In the genomic region with DNA sequence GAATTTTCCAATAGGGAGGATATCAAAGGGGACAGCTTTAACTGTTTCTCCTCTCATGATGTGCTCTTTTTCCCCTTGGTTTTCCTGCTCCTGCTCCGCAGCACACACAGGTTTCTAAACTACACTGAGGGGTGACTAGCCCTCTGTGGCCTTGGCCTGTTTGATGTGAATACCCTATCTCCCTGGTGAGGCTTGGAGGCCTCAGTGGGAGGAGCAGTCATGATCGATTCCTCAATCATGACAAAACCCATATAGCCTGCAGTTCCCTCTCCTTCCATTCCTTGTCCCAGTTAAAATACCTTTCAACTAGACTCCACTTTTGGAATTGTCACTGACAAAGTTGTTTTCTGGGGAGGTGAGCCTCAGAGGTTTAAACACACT, we compare ENCODE assay signal across 1 cellular context.
TF ChIP-seq lines count a peak whose summit lies in the region.

No MANE protein-coding gene starts in this region.

TF ChIP-seq in HepG2, 621 proteins besides CTCF, POLR2A, EP300 and RAD21 (continued from another document and continues in another):
- TF ChIP-seq, protein P1, sequence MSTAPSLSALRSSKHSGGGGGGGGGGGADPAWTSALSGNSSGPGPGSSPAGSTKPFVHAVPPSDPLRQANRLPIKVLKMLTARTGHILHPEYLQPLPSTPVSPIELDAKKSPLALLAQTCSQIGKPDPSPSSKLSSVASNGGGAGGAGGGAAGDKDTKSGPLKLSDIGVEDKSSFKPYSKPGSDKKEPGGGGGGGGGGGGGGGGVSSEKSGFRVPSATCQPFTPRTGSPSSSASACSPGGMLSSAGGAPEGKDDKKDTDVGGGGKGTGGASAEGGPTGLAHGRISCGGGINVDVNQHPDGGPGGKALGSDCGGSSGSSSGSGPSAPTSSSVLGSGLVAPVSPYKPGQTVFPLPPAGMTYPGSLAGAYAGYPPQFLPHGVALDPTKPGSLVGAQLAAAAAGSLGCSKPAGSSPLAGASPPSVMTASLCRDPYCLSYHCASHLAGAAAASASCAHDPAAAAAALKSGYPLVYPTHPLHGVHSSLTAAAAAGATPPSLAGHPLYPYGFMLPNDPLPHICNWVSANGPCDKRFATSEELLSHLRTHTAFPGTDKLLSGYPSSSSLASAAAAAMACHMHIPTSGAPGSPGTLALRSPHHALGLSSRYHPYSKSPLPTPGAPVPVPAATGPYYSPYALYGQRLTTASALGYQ (CRISPR knock-in tag; IDR thresholded peaks at IDR 0.05): peak; percentile 35; the same call in 1 of the 2 replicates
- TF ChIP-seq MED8 (CRISPR knock-in tag; IDR thresholded peaks at IDR 0.05; ENCODE audit: insufficient replicate concordance) (peak; percentile 31), CREM (IDR thresholded peaks at IDR 0.05) (peak; percentile 52; the same call in 1 of the 2 replicates), CREM (CRISPR knock-in tag; IDR thresholded peaks at IDR 0.05) (no peak), PHF21A (CRISPR knock-in tag; IDR thresholded peaks at IDR 0.05) (peak; percentile 61; the same call in 1 of the 2 replicates), PHF8 (CRISPR knock-in tag; IDR thresholded peaks at IDR 0.05) (peak; percentile 30; the same call in 1 of the 2 replicates), EZH2 (conservative IDR thresholded peaks at IDR 0.05; ENCODE audit: low read depth, low read length) (no peak), HNRNPH1 (optimal IDR thresholded peaks at IDR 0.05; ENCODE audit: low read depth, low read length) (no peak), ZNF331 (CRISPR knock-in tag; IDR thresholded peaks at IDR 0.05) (peak; percentile 40; the same call in 1 of the 2 replicates), CENPX (CRISPR knock-in tag; IDR thresholded peaks at IDR 0.05) (no peak), MAFF (IDR thresholded peaks at IDR 0.05; ENCODE audit: low read depth, low read length) (no peak), ZNF629 (CRISPR knock-in tag; conservative IDR thresholded peaks at IDR 0.05) (no peak), ZNF644 (CRISPR knock-in tag; IDR thresholded peaks at IDR 0.05; ENCODE audit: low read depth) (0 out of 2 replicates have a peak, but pooled peaks have one; percentile 49), KDM5B (CRISPR knock-in tag; IDR thresholded peaks at IDR 0.05; ENCODE audit: borderline replicate concordance) (0 out of 2 replicates have a peak, but pooled peaks have one; percentile 23), TBX2 (CRISPR knock-in tag; IDR thresholded peaks at IDR 0.05; ENCODE audit: borderline replicate concordance) (0 out of 2 replicates have a peak, but pooled peaks have one; percentile 33), MEIS2 (CRISPR knock-in tag; IDR thresholded peaks at IDR 0.05) (peak; percentile 16; the same call in 1 of the 2 replicates), ZC3H4 (CRISPR knock-in tag; IDR thresholded peaks at IDR 0.05; ENCODE audit: borderline replicate concordance) (no peak), FOSL2 (CRISPR knock-in tag; IDR thresholded peaks at IDR 0.05) (peak; percentile 60), ZNF766 (CRISPR knock-in tag; IDR thresholded peaks at IDR 0.05; ENCODE audit: borderline replicate concordance) (no peak), SOX6 (IDR thresholded peaks at IDR 0.05) (no peak), SOX6 (CRISPR knock-in tag; IDR thresholded peaks at IDR 0.05) (peak; percentile 69), SALL2 (CRISPR knock-in tag; IDR thresholded peaks at IDR 0.05) (0 out of 2 replicates have a peak, but pooled peaks have one; percentile 32), RFXAP (CRISPR knock-in tag; IDR thresholded peaks at IDR 0.05; ENCODE audit: borderline replicate concordance) (0 out of 2 replicates have a peak, but pooled peaks have one; percentile 11), ZNF672 (CRISPR knock-in tag; IDR thresholded peaks at IDR 0.05) (no peak), THAP11 (CRISPR knock-in tag; IDR thresholded peaks at IDR 0.05) (0 out of 2 replicates have a peak, but pooled peaks have one; percentile 11), JUND (CRISPR knock-in tag; IDR thresholded peaks at IDR 0.05) (peak; percentile 22; the same call in 1 of the 2 replicates), ZNF546 (CRISPR knock-in tag; conservative IDR thresholded peaks at IDR 0.05) (no peak), SOX13 (IDR thresholded peaks at IDR 0.05) (no peak), SOX13 (CRISPR knock-in tag; conservative IDR thresholded peaks at IDR 0.05 in 1 of 2, IDR thresholded peaks at IDR 0.05 in 1 of 2) (peak in 1 of 2 experiments; percentile 69; a peak in 2 of 4 replicates), SP2 (CRISPR knock-in tag; IDR thresholded peaks at IDR 0.05) (no peak), NR2F2 (IDR thresholded peaks at IDR 0.05; ENCODE audit: borderline replicate concordance, low read depth) (peak; percentile 40; the same call in 1 of the 2 replicates), SNRNP70 (IDR thresholded peaks at IDR 0.05; ENCODE audit: low read depth, low read length) (no peak), HNF4A (CRISPR knock-in tag; IDR thresholded peaks at IDR 0.05) (peak; percentile 49), ZMYM4 (CRISPR knock-in tag; IDR thresholded peaks at IDR 0.05) (peak; percentile 51), MIXL1 (CRISPR knock-in tag; IDR thresholded peaks at IDR 0.05) (peak; percentile 54; the same call in 1 of the 2 replicates)
- TF ChIP-seq, protein P2, sequence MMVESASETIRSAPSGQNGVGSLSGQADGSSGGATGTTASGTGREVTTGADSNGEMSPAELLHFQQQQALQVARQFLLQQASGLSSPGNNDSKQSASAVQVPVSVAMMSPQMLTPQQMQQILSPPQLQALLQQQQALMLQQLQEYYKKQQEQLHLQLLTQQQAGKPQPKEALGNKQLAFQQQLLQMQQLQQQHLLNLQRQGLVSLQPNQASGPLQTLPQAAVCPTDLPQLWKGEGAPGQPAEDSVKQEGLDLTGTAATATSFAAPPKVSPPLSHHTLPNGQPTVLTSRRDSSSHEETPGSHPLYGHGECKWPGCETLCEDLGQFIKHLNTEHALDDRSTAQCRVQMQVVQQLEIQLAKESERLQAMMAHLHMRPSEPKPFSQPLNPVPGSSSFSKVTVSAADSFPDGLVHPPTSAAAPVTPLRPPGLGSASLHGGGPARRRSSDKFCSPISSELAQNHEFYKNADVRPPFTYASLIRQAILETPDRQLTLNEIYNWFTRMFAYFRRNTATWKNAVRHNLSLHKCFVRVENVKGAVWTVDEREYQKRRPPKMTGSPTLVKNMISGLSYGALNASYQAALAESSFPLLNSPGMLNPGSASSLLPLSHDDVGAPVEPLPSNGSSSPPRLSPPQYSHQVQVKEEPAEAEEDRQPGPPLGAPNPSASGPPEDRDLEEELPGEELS (CRISPR knock-in tag; IDR thresholded peaks at IDR 0.05): 0 out of 2 replicates have a peak, but pooled peaks have one; percentile 18
- TF ChIP-seq, protein P3, sequence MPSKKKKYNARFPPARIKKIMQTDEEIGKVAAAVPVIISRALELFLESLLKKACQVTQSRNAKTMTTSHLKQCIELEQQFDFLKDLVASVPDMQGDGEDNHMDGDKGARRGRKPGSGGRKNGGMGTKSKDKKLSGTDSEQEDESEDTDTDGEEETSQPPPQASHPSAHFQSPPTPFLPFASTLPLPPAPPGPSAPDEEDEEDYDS (CRISPR knock-in tag; IDR thresholded peaks at IDR 0.05): 0 out of 2 replicates have a peak, but pooled peaks have one; percentile 36
- TF ChIP-seq, protein P4, sequence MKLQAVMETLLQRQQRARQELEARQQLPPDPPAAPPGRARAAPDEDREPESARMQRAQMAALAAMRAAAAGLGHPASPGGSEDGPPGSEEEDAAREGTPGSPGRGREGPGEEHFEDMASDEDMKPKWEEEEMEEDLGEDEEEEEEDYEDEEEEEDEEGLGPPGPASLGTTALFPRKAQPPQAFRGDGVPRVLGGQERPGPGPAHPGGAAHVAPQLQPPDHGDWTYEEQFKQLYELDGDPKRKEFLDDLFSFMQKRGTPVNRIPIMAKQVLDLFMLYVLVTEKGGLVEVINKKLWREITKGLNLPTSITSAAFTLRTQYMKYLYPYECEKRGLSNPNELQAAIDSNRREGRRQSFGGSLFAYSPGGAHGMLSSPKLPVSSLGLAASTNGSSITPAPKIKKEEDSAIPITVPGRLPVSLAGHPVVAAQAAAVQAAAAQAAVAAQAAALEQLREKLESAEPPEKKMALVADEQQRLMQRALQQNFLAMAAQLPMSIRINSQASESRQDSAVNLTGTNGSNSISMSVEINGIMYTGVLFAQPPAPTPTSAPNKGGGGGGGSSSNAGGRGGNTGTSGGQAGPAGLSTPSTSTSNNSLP (IDR thresholded peaks at IDR 0.05; ENCODE audit: low read depth, low read length): peak; percentile 14; the same call in 1 of the 2 replicates
- TF ChIP-seq, protein P5, sequence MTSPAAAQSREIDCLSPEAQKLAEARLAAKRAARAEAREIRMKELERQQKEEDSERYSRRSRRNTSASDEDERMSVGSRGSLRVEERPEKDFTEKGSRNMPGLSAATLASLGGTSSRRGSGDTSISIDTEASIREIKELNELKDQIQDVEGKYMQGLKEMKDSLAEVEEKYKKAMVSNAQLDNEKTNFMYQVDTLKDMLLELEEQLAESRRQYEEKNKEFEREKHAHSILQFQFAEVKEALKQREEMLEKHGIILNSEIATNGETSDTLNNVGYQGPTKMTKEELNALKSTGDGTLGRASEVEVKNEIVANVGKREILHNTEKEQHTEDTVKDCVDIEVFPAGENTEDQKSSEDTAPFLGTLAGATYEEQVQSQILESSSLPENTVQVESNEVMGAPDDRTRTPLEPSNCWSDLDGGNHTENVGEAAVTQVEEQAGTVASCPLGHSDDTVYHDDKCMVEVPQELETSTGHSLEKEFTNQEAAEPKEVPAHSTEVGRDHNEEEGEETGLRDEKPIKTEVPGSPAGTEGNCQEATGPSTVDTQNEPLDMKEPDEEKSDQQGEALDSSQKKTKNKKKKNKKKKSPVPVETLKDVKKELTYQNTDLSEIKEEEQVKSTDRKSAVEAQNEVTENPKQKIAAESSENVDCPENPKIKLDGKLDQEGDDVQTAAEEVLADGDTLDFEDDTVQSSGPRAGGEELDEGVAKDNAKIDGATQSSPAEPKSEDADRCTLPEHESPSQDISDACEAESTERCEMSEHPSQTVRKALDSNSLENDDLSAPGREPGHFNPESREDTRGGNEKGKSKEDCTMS (CRISPR knock-in tag; conservative IDR thresholded peaks at IDR 0.05): no peak
- TF ChIP-seq, protein P6, sequence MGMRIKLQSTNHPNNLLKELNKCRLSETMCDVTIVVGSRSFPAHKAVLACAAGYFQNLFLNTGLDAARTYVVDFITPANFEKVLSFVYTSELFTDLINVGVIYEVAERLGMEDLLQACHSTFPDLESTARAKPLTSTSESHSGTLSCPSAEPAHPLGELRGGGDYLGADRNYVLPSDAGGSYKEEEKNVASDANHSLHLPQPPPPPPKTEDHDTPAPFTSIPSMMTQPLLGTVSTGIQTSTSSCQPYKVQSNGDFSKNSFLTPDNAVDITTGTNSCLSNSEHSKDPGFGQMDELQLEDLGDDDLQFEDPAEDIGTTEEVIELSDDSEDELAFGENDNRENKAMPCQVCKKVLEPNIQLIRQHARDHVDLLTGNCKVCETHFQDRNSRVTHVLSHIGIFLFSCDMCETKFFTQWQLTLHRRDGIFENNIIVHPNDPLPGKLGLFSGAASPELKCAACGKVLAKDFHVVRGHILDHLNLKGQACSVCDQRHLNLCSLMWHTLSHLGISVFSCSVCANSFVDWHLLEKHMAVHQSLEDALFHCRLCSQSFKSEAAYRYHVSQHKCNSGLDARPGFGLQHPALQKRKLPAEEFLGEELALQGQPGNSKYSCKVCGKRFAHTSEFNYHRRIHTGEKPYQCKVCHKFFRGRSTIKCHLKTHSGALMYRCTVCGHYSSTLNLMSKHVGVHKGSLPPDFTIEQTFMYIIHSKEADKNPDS (CRISPR knock-in tag; IDR thresholded peaks at IDR 0.05): no peak
- TF ChIP-seq, protein P7, sequence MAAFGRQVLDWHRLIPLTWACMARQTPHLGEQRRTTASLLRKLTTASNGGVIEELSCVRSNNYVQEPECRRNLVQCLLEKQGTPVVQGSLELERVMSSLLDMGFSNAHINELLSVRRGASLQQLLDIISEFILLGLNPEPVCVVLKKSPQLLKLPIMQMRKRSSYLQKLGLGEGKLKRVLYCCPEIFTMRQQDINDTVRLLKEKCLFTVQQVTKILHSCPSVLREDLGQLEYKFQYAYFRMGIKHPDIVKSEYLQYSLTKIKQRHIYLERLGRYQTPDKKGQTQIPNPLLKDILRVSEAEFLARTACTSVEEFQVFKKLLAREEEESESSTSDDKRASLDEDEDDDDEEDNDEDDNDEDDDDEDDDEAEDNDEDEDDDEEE (CRISPR knock-in tag; IDR thresholded peaks at IDR 0.05): no peak
- TF ChIP-seq, protein P8, sequence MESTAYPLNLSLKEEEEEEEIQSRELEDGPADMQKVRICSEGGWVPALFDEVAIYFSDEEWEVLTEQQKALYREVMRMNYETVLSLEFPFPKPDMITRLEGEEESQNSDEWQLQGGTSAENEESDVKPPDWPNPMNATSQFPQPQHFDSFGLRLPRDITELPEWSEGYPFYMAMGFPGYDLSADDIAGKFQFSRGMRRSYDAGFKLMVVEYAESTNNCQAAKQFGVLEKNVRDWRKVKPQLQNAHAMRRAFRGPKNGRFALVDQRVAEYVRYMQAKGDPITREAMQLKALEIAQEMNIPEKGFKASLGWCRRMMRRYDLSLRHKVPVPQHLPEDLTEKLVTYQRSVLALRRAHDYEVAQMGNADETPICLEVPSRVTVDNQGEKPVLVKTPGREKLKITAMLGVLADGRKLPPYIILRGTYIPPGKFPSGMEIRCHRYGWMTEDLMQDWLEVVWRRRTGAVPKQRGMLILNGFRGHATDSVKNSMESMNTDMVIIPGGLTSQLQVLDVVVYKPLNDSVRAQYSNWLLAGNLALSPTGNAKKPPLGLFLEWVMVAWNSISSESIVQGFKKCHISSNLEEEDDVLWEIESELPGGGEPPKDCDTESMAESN (CRISPR knock-in tag; conservative IDR thresholded peaks at IDR 0.05): no peak
- TF ChIP-seq, protein P9, sequence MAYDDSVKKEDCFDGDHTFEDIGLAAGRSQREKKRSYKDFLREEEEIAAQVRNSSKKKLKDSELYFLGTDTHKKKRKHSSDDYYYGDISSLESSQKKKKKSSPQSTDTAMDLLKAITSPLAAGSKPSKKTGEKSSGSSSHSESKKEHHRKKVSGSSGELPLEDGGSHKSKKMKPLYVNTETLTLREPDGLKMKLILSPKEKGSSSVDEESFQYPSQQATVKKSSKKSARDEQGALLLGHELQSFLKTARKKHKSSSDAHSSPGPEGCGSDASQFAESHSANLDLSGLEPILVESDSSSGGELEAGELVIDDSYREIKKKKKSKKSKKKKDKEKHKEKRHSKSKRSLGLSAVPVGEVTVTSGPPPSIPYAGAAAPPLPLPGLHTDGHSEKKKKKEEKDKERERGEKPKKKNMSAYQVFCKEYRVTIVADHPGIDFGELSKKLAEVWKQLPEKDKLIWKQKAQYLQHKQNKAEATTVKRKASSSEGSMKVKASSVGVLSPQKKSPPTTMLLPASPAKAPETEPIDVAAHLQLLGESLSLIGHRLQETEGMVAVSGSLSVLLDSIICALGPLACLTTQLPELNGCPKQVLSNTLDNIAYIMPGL (CRISPR knock-in tag; IDR thresholded peaks at IDR 0.05; ENCODE audit: borderline replicate concordance in 1 of 2, low read depth in 1 of 2): 0 out of 4 replicates have a peak, but pooled peaks of 1 of the 2 experiments have one; percentile 25
- TF ChIP-seq, protein P10, sequence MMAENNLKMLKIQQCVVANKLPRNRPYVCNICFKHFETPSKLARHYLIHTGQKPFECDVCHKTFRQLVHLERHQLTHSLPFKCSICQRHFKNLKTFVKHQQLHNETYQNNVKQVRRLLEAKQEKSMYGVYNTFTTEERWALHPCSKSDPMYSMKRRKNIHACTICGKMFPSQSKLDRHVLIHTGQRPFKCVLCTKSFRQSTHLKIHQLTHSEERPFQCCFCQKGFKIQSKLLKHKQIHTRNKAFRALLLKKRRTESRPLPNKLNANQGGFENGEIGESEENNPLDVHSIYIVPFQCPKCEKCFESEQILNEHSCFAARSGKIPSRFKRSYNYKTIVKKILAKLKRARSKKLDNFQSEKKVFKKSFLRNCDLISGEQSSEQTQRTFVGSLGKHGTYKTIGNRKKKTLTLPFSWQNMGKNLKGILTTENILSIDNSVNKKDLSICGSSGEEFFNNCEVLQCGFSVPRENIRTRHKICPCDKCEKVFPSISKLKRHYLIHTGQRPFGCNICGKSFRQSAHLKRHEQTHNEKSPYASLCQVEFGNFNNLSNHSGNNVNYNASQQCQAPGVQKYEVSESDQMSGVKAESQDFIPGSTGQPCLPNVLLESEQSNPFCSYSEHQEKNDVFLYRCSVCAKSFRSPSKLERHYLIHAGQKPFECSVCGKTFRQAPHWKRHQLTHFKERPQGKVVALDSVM (CRISPR knock-in tag; IDR thresholded peaks at IDR 0.05): peak; percentile 15; the same call in 1 of the 2 replicates
